19 cellular contexts compared by ENCODE assay signal in genomic region chr5:142520885-142521284, GRCh38.
DNase-seq lines count a peak whose midpoint lies in the region; ATAC-seq and TF ChIP-seq lines count a peak whose summit lies in the region.
"Had no signal": no experiment of that assay in that cellular context is flagged by ENCODE, and none has a peak within 500 bp of the region (broad histone marks: within the 10 kb centered on the region; RNA-seq: fewer than 3 reads in every experiment).

No MANE protein-coding gene starts in this region.

- peaks cover 19% of the 10 kb centered on the region for H3K36me3 Mint-ChIP-seq in nephron progenitor cell (ENCODE audit: low read depth)

- no peak overlapping the region for H3K27ac ChIP-seq in prostate gland
- H3K27ac ChIP-seq: left ventricle myocardium inferior, pancreas, SK-N-MC, suprapubic skin had no signal

- DNase-seq in EL (peak; percentile 64), NCI-H226 (peak; percentile 18), fibroblast of mammary gland (ENCODE audit: low read depth) (peak; percentile 45), nephron progenitor cell (no peak), mucosa of descending colon (no peak), prostate gland (ENCODE audit: low spot score) (no peak), OCI-M2 (lab: John Stamatoyannopoulos, UW; ENCODE audit: unreplicated experiment) (no peak), left ventricle myocardium superior (no peak)
- DNase-seq: activated CD4-positive, alpha-beta T cell treated with anti-CD3 and anti-CD28 coated beads for 1 hour; activated effector memory CD4-positive, alpha-beta T cell treated with anti-CD3 and anti-CD28 coated beads, Interleukin-2, amount 50 U/mL, for 16 hours; amniotic stem cell; effector memory CD4-positive, alpha-beta T cell; left ventricle myocardium inferior; NCI-H2029; NCI-H69; pancreas; T1000 had no signal

- no peaks in the 10 kb centered on the region for H3K36me3 ChIP-seq in mucosa of descending colon (ENCODE audit: low read depth)
- no peaks in the 10 kb centered on the region for H3K36me3 ChIP-seq in prostate gland
- H3K36me3 ChIP-seq: left ventricle myocardium inferior, pancreas, suprapubic skin had no signal

- H3K4me1 Mint-ChIP-seq in nephron progenitor cell = peaks cover 27% of the 10 kb centered on the region

- ATAC-seq in mucosa of descending colon = no peak
- ATAC-seq in left ventricle myocardium superior = no peak
- ATAC-seq: pancreas had no signal

- 31% methylated on average over 2 of the region's 2 CpGs for WGBS in prostate gland

- TF ChIP-seq POLR2A in prostate gland (IDR thresholded peaks at IDR 0.05) = no peak

- intact Hi-C loops in mucosa of descending colon (cut with DNase I, micrococcal nuclease) (no loop called here), prostate gland (cut with DNase I) (no loop called here), left ventricle myocardium superior (cut with micrococcal nuclease) (no loop called here)

- no peaks in the 10 kb centered on the region for H3K27me3 ChIP-seq in prostate gland (replicated peaks; ENCODE audit: insufficient read depth)
- H3K27me3 ChIP-seq: suprapubic skin had no signal

- H3K27me3 Mint-ChIP-seq in nephron progenitor cell (ENCODE audit: low read depth, poor library complexity) = no peaks in the 10 kb centered on the region

- H3K27ac Mint-ChIP-seq in nephron progenitor cell = peak overlapping the region; percentile 88

- peaks cover 25% of the 10 kb centered on the region for H3K9me3 Mint-ChIP-seq in nephron progenitor cell

- H3K9me3 ChIP-seq in mucosa of descending colon (no peaks in the 10 kb centered on the region), prostate gland (no peaks in the 10 kb centered on the region)
- H3K9me3 ChIP-seq: pancreas, suprapubic skin had no signal

- H3K4me1 ChIP-seq in mucosa of descending colon (ENCODE audit: low read depth) = no peaks in the 10 kb centered on the region
- H3K4me1 ChIP-seq in prostate gland (replicated peaks) = no peaks in the 10 kb centered on the region
- H3K4me1 ChIP-seq: left ventricle myocardium inferior, pancreas, suprapubic skin had no signal

- H3K4me3 ChIP-seq in fibroblast of mammary gland (ENCODE audit: control insufficient read depth, low read depth, low read length) (no peak overlapping the region), mucosa of descending colon (no peak overlapping the region), prostate gland (no peak overlapping the region)
- H3K4me3 ChIP-seq: left ventricle myocardium inferior, pancreas, SK-N-MC, suprapubic skin had no signal

- no peak overlapping the region for H3K4me3 Mint-ChIP-seq in nephron progenitor cell

- TF ChIP-seq CTCF in fibroblast of mammary gland (conservative IDR thresholded peaks at IDR 0.05; ENCODE audit: control insufficient read depth, insufficient read depth, low read depth, low read length) = no peak
- TF ChIP-seq CTCF in nephron progenitor cell (IDR thresholded peaks at IDR 0.05) = no peak
- no peak for TF ChIP-seq CTCF in mucosa of descending colon (IDR thresholded peaks at IDR 0.05)
- TF ChIP-seq CTCF in prostate gland (IDR thresholded peaks at IDR 0.05) = no peak

Comparison
In these comparisons a context has a peak if more than half of its experiments do, and no peak if none do; other contexts are left out.
1. DNase-seq: peak in EL (single experiment), NCI-H226 (single experiment) and fibroblast of mammary gland (single experiment); none in nephron progenitor cell (single experiment), mucosa of descending colon (0 of 3), prostate gland (single experiment), OCI-M2 (single experiment) and left ventricle myocardium superior (single experiment).